ENCODE assay signal across 10 cellular contexts in genomic region chr11:128496249-128496648, GRCh38.
DNase-seq lines count a peak whose midpoint lies in the region; ATAC-seq and TF ChIP-seq lines count a peak whose summit lies in the region.
"Had no signal": no experiment of that assay in that cellular context is flagged by ENCODE, and none has a peak within 500 bp of the region (broad histone marks: within the 10 kb centered on the region; RNA-seq: fewer than 3 reads in every experiment).

No MANE protein-coding gene starts in this region.

- ATAC-seq in GM21825 (IDR thresholded peaks at IDR 0.05; ENCODE audit: unreplicated experiment) = no peak

- intact Hi-C loops in esophagus squamous epithelium (cut with DNase I) (no loop called here), prostate gland (cut with DNase I) (no loop called here)

- TF ChIP-seq CTCF in esophagus squamous epithelium (IDR thresholded peaks at IDR 0.05) (no peak), prostate gland (IDR thresholded peaks at IDR 0.05) (no peak)

- no peaks in the 10 kb centered on the region for H3K36me3 ChIP-seq in esophagus squamous epithelium
- no peaks in the 10 kb centered on the region for H3K36me3 ChIP-seq in prostate gland

- H3K4me1 ChIP-seq in esophagus squamous epithelium (peaks cover 19 to 89% (median 50%) of the 10 kb centered on the region in 3 donors), prostate gland (replicated peaks) (peaks cover 15% of the 10 kb centered on the region)

- H3K9me3 ChIP-seq in esophagus squamous epithelium = no peaks in the 10 kb centered on the region
- no peaks in the 10 kb centered on the region for H3K9me3 ChIP-seq in prostate gland

- TF ChIP-seq POLR2A in esophagus squamous epithelium (IDR thresholded peaks at IDR 0.05) (no peak), prostate gland (IDR thresholded peaks at IDR 0.05) (no peak)

- H3K27me3 ChIP-seq in esophagus squamous epithelium (no peaks in the 10 kb centered on the region), prostate gland (replicated peaks; ENCODE audit: insufficient read depth) (no peaks in the 10 kb centered on the region)

- no peak for DNase-seq in esophagus squamous epithelium (lab: John Stamatoyannopoulos, UW)
- DNase-seq in prostate gland (ENCODE audit: low spot score) = no peak
- no peak for DNase-seq in NCI-H345 (lab: John Stamatoyannopoulos, UW)
- no peak for DNase-seq in NCI-H1694 treated with DMSO at 0.1 percent for 48 hours (lab: John Stamatoyannopoulos, UW)
- no peak for DNase-seq in activated gamma-delta T cell treated with Interleukin-2 at 50 U/mL for 16 hours
- DNase-seq: activated CD4-positive, alpha-beta T cell treated with anti-CD3 and anti-CD28 coated beads for 48 hours; substantia nigra had no signal

- 71 to 78% methylated on average over 3 of the region's 3 CpGs for WGBS in esophagus squamous epithelium, 2 donors
- whole genome bisulfite sequencing in prostate gland = 19% methylated on average over 3 of the region's 3 CpGs

- H3K4me3 ChIP-seq in GM08714 (ENCODE audit: low read length) (peak overlapping the region; percentile 40; the same call in 1 of the 2 replicates), esophagus squamous epithelium (peak overlapping the region in 1 of 4 donors; percentile 21), prostate gland (no peak overlapping the region)

- H3K27ac ChIP-seq in esophagus squamous epithelium (peak overlapping the region; percentile 41 to 79 (median 65)), prostate gland (peak overlapping the region; percentile 48 to 52)

TF ChIP-seq in PFSK-1, 5 proteins besides CTCF, POLR2A, EP300 and RAD21:
- TF ChIP-seq SIN3A (IDR thresholded peaks at IDR 0.05; ENCODE audit: borderline replicate concordance, insufficient read depth, low read length) (peak; percentile 44; the same call in 1 of the 2 replicates), REST (IDR thresholded peaks at IDR 0.05; ENCODE audit: insufficient read depth in 1 of 2, low read depth in 2 of 2, low read length in 2 of 2) (no peak)
